ENCODE assay signal across 19 cellular contexts in genomic region chr3:61876797-61877196, GRCh38.
DNase-seq lines count a peak whose midpoint lies in the region; ATAC-seq and TF ChIP-seq lines count a peak whose summit lies in the region.
"Had no signal": no experiment of that assay in that cellular context is flagged by ENCODE, and none has a peak within 500 bp of the region (broad histone marks: within the 10 kb centered on the region; RNA-seq: fewer than 3 reads in every experiment).

No MANE protein-coding gene starts in this region.

- H3K36me3 ChIP-seq in mammary epithelial cell (ENCODE audit: insufficient read depth, low read length) (no peaks in the 10 kb centered on the region), gastroesophageal sphincter (no peaks in the 10 kb centered on the region), skeletal muscle satellite cell (ENCODE audit: insufficient read depth, low read length) (no peaks in the 10 kb centered on the region), psoas muscle (ENCODE audit: insufficient read depth in 1 of 2, low read depth in 1 of 2) (no peaks in the 10 kb centered on the region), testis (ENCODE audit: low read depth, missing control alignments) (no peaks in the 10 kb centered on the region)
- H3K36me3 ChIP-seq: HAP-1, upper lobe of left lung had no signal

- no peak overlapping the region for H3K9ac ChIP-seq in mammary epithelial cell (ENCODE audit: insufficient read depth, low read length)
- H3K9ac ChIP-seq in skeletal muscle satellite cell (ENCODE audit: low read depth, low read length), result no peak overlapping the region

- BruUV-seq in MCF 10A (replicated peaks; lab: Mats Ljungman, UMichigan), result no TSS peak
- no TSS peak for BruUV-seq in mammary epithelial cell (replicated peaks; lab: Mats Ljungman, UMichigan)

- no peaks in the 10 kb centered on the region for H4K20me1 ChIP-seq in mammary epithelial cell (ENCODE audit: insufficient read depth, low read length)

- no peak for TF ChIP-seq CTCF in MCF 10A (IDR thresholded peaks at IDR 0.05; ENCODE audit: unreplicated experiment)
- no peak for TF ChIP-seq CTCF in mammary epithelial cell (conservative IDR thresholded peaks at IDR 0.05 in 1 of 2, IDR thresholded peaks at IDR 0.05 in 1 of 2; ENCODE audit: extremely low read depth in 1 of 2, insufficient read depth in 1 of 2, low read depth in 1 of 2, low read length in 2 of 2)
- TF ChIP-seq CTCF in gastroesophageal sphincter (IDR thresholded peaks at IDR 0.05), result no peak
- no peak for TF ChIP-seq CTCF in psoas muscle (IDR thresholded peaks at IDR 0.05)
- no peak for TF ChIP-seq CTCF in testis (IDR thresholded peaks at IDR 0.05)

- in situ Hi-C loops in mammary epithelial cell (cut with MboI; ENCODE audit: low sequenced_read_pairs in 2 of 2), result no loop called here

- DNase-seq in MCF 10A (ENCODE audit: unreplicated experiment), result peak; percentile 21
- DNase-seq in mammary epithelial cell, result no peak
- DNase-seq in amniotic epithelial cell (ENCODE audit: low read depth), result peak; percentile 91
- DNase-seq in psoas muscle, result no peak
- DNase-seq in testis, result no peak
- DNase-seq: activated naive CD4-positive, alpha-beta T cell treated with Interleukin-2 at 50 U/mL for 16 hours; GDM1; NCI-H1092 treated with DMSO at 0.1 percent for 48 hours; NCI-H2171; T-helper 2 cell; upper lobe of left lung had no signal

- H3K9me3 ChIP-seq in mammary epithelial cell (replicated peaks; ENCODE audit: insufficient read depth, low read length) (no peaks in the 10 kb centered on the region), gastroesophageal sphincter (no peaks in the 10 kb centered on the region), skeletal muscle satellite cell (replicated peaks; ENCODE audit: low read length) (no peaks in the 10 kb centered on the region), psoas muscle (no peaks in the 10 kb centered on the region), testis (no peaks in the 10 kb centered on the region)
- H3K9me3 ChIP-seq: Caco-2, HAP-1, upper lobe of left lung had no signal

- no peak overlapping the region for H3K4me3 ChIP-seq in mammary epithelial cell (replicated peaks in 1 of 3; ENCODE audit: insufficient read depth in 1 of 3, low read depth in 2 of 3, low read length in 3 of 3)
- no peak overlapping the region for H3K4me3 ChIP-seq in gastroesophageal sphincter
- H3K4me3 ChIP-seq in skeletal muscle satellite cell (ENCODE audit: low read length), result no peak overlapping the region
- H3K4me3 ChIP-seq in psoas muscle, result no peak overlapping the region
- no peak overlapping the region for H3K4me3 ChIP-seq in testis
- H3K4me3 ChIP-seq: HAP-1, upper lobe of left lung had no signal

- TF ChIP-seq EP300 in gastroesophageal sphincter (IDR thresholded peaks at IDR 0.05), result no peak

- POLR2A ChIA-PET in MCF 10A (lab: Yijun Ruan, JAX), result interaction anchor here (1.3 kb wide), 1 partner anchor 13 kb away, joined by 3 read pairs; no protein-coding TSS in a partner anchor

- no peaks in the 10 kb centered on the region for H3K79me2 ChIP-seq in mammary epithelial cell (ENCODE audit: insufficient read depth, low read length)

- no peak overlapping the region for H2AFZ ChIP-seq in mammary epithelial cell (ENCODE audit: low read depth, low read length)

- intact Hi-C loops in MCF 10A (cut with micrococcal nuclease) (no loop called here), mammary epithelial cell (cut with micrococcal nuclease) (no loop called here), psoas muscle (cut with DNase I) (no loop called here), testis (cut with DNase I; ENCODE audit: low total_unique reads) (no loop called here)

- WGBS in mammary epithelial cell (ENCODE audit: low coverage, missing lambda C conversion rate), result 38% methylated on average over 2 of the region's 2 CpGs
- 20 to 27% methylated on average over 2 of the region's 2 CpGs for WGBS in gastroesophageal sphincter (ENCODE audit: low coverage in 1 of 2), 2 donors
- WGBS in psoas muscle, 3 donors, result 70 to 88% (median 70%) methylated on average over 2 of the region's 2 CpGs
- 63% methylated on average over 2 of the region's 2 CpGs for WGBS in testis, 2 donors

- H3K4me2 ChIP-seq in mammary epithelial cell (ENCODE audit: insufficient read depth, low read depth, low read length) (no peak overlapping the region), skeletal muscle satellite cell (ENCODE audit: low read length) (peak overlapping the region; percentile 22)

- dilution Hi-C loops in mammary epithelial cell (cut with HindIII; ENCODE audit: low sequenced_read_pairs), result no loop called here

- no peak overlapping the region for H3K4me3 Mint-ChIP-seq in MCF 10A (ENCODE audit: unreplicated experiment)
- H3K4me3 Mint-ChIP-seq: stimulated activated effector memory CD8-positive, alpha-beta T cell treated with anti-CD3 and anti-CD28 coated beads, Interleukin-12 subunit alpha, Interleukin-12 subunit beta, amount 100 ng/mL, for 72 hours had no signal

- TF ChIP-seq POLR2A in gastroesophageal sphincter (IDR thresholded peaks at IDR 0.05) (no peak), testis (IDR thresholded peaks at IDR 0.05) (no peak)

- H3K27ac ChIP-seq in mammary epithelial cell (ENCODE audit: insufficient read depth, low read depth, low read length), result no peak overlapping the region
- H3K27ac ChIP-seq in gastroesophageal sphincter, result peak overlapping the region in 2 of 4 donors; percentile 1 to 25
- no peak overlapping the region for H3K27ac ChIP-seq in psoas muscle
- H3K27ac ChIP-seq in testis, result no peak overlapping the region
- H3K27ac ChIP-seq: 22Rv1 had no signal

- CTCF ChIA-PET in MCF 10A (lab: Yijun Ruan, JAX) (interaction anchor here (0.6 kb wide), 2 partner anchors 99 to 122 kb away, joined by 3 to 4 read pairs; no protein-coding TSS in a partner anchor), mammary epithelial cell (lab: Charles Lee; ENCODE audit: low non-redundant PET) (no interaction called here)

- no peaks in the 10 kb centered on the region for H3K27me3 Mint-ChIP-seq in MCF 10A (ENCODE audit: insufficient read depth, unreplicated experiment)

- H3K9me3 Mint-ChIP-seq in MCF 10A (ENCODE audit: unreplicated experiment), result no peaks in the 10 kb centered on the region
- H3K9me3 Mint-ChIP-seq: stimulated activated effector memory CD8-positive, alpha-beta T cell treated with anti-CD3 and anti-CD28 coated beads, Interleukin-12 subunit alpha, Interleukin-12 subunit beta, amount 100 ng/mL, for 72 hours had no signal

- H3K27ac Mint-ChIP-seq in MCF 10A (ENCODE audit: low read depth, unreplicated experiment), result no peak overlapping the region
- H3K27ac Mint-ChIP-seq: stimulated activated effector memory CD8-positive, alpha-beta T cell treated with anti-CD3 and anti-CD28 coated beads, Interleukin-12 subunit alpha, Interleukin-12 subunit beta, amount 100 ng/mL, for 72 hours had no signal

- H3K4me1 ChIP-seq in mammary epithelial cell (ENCODE audit: insufficient read depth, low read length) (no peaks in the 10 kb centered on the region), gastroesophageal sphincter (peaks cover 7 to 57% (median 12%) of the 10 kb centered on the region in 3 donors), skeletal muscle satellite cell (ENCODE audit: control insufficient read depth, insufficient read depth, low read length) (peaks cover 30% of the 10 kb centered on the region), psoas muscle (peaks cover 39% of the 10 kb centered on the region), testis (no peaks in the 10 kb centered on the region)
- H3K4me1 ChIP-seq: HAP-1 had no signal

- no peaks in the 10 kb centered on the region for H3K36me3 Mint-ChIP-seq in MCF 10A (ENCODE audit: insufficient read depth, unreplicated experiment)
- H3K36me3 Mint-ChIP-seq: stimulated activated effector memory CD8-positive, alpha-beta T cell treated with anti-CD3 and anti-CD28 coated beads, Interleukin-12 subunit alpha, Interleukin-12 subunit beta, amount 100 ng/mL, for 72 hours had no signal

- peaks cover 42% of the 10 kb centered on the region for H3K4me1 Mint-ChIP-seq in MCF 10A (ENCODE audit: insufficient read depth, unreplicated experiment)
- H3K4me1 Mint-ChIP-seq: stimulated activated effector memory CD8-positive, alpha-beta T cell treated with anti-CD3 and anti-CD28 coated beads, Interleukin-12 subunit alpha, Interleukin-12 subunit beta, amount 100 ng/mL, for 72 hours had no signal

- ATAC-seq in gastroesophageal sphincter, result peak; percentile 31
- no peak for ATAC-seq in psoas muscle
- no peak for ATAC-seq in esophagus mucosa
- ATAC-seq: Right ventricle myocardium inferior; stimulated activated effector memory CD8-positive, alpha-beta T cell treated with anti-CD3 and anti-CD28 coated beads, Interleukin-12 subunit alpha, Interleukin-12 subunit beta, amount 100 ng/mL, for 72 hours had no signal

- H3K27me3 ChIP-seq in mammary epithelial cell (ENCODE audit: insufficient read depth, low read length) (no peaks in the 10 kb centered on the region), gastroesophageal sphincter (no peaks in the 10 kb centered on the region), skeletal muscle satellite cell (ENCODE audit: control insufficient read depth, insufficient read depth, low read length) (no peaks in the 10 kb centered on the region), psoas muscle (ENCODE audit: insufficient read depth in 3 of 3, low read length in 2 of 3) (no peaks in the 10 kb centered on the region), testis (no peaks in the 10 kb centered on the region)
- H3K27me3 ChIP-seq: upper lobe of left lung had no signal

Comparison
In these comparisons a context has a peak if more than half of its experiments do, and no peak if none do; other contexts are left out.
1. DNase-seq: peak in MCF 10A (single experiment) and amniotic epithelial cell (single experiment); none in mammary epithelial cell (single experiment), psoas muscle (0 of 2) and testis (single experiment).